ENCODE assay signal across 8 cellular contexts in genomic region chr9:136120119-136120393, GRCh38. TPM values are rescaled to one million over a fixed set of nuclear protein-coding genes. Genes with fewer than 3 reads are reported as not detected.
DNase-seq lines count a peak whose midpoint lies in the region; ATAC-seq lines count a peak whose summit lies in the region.

No MANE protein-coding gene starts in this region.

- H3K9ac ChIP-seq in BLaER1: peak overlapping the region; percentile 91

- no peaks in the 10 kb centered on the region for H4K20me1 ChIP-seq in BLaER1

- POLR2A ChIA-PET in naive thymus-derived CD8-positive, alpha-beta T cell (lab: Charles Lee): interaction anchor here (0.7 to 8.4 kb wide), 3 partner anchors 13 to 31 kb away, joined by 4 to 92 read pairs (median 55); partner anchors contain the start of gene NACC2

- no peak for ATAC-seq in central memory CD8-positive, alpha-beta T cell (replicated peaks; ENCODE audit: extremely low read depth, poor library complexity, severe bottlenecking)
- no peak for ATAC-seq in naive thymus-derived CD8-positive, alpha-beta T cell
- ATAC-seq in HG03095 (IDR thresholded peaks at IDR 0.05; ENCODE audit: unreplicated experiment): no peak
- no peak for ATAC-seq in GM19463 (IDR thresholded peaks at IDR 0.05; ENCODE audit: unreplicated experiment)

- H3K4me1 Mint-ChIP-seq in IgD-negative memory B cell: peaks cover 0 to 4% (median 2%) of the 10 kb centered on the region in 3 donors
- peaks cover 5% of the 10 kb centered on the region for H3K4me1 Mint-ChIP-seq in central memory CD8-positive, alpha-beta T cell
- H3K4me1 Mint-ChIP-seq in naive thymus-derived CD8-positive, alpha-beta T cell: peaks cover 2 to 22% (median 13%) of the 10 kb centered on the region in 4 donors

- DNase-seq in central memory CD8-positive, alpha-beta T cell (ENCODE audit: low spot score in 2 of 2): no peak
- DNase-seq in naive thymus-derived CD8-positive, alpha-beta T cell: no peak
- no peak for DNase-seq in effector CD4-positive, alpha-beta T cell
- DNase-seq in NCI-H774 (lab: John Stamatoyannopoulos, UW): no peak

- H3K36me3 ChIP-seq in BLaER1: peaks cover 23% of the 10 kb centered on the region

- peaks cover under 1% of the 10 kb centered on the region; the same call in 1 of the 2 replicates for H3K9me3 ChIP-seq in BLaER1

- peak overlapping the region; percentile 91 for H3K27ac ChIP-seq in BLaER1

- H3K4me1 ChIP-seq in BLaER1: peaks cover 36% of the 10 kb centered on the region

- H3K27me3 ChIP-seq in BLaER1: no peaks in the 10 kb centered on the region

- H3K9me3 Mint-ChIP-seq in IgD-negative memory B cell: no peaks in the 10 kb centered on the region
- H3K9me3 Mint-ChIP-seq in central memory CD8-positive, alpha-beta T cell: no peaks in the 10 kb centered on the region
- peaks cover 0 to 2% (median 0%) of the 10 kb centered on the region in 9 donors for H3K9me3 Mint-ChIP-seq in naive thymus-derived CD8-positive, alpha-beta T cell

- H3K27me3 Mint-ChIP-seq in IgD-negative memory B cell: no peaks in the 10 kb centered on the region
- H3K27me3 Mint-ChIP-seq in central memory CD8-positive, alpha-beta T cell: peaks cover 6% of the 10 kb centered on the region
- peaks cover 0 to 3% (median 2%) of the 10 kb centered on the region in 5 donors for H3K27me3 Mint-ChIP-seq in naive thymus-derived CD8-positive, alpha-beta T cell

- peak overlapping the region; percentile 99 for H3K4me2 ChIP-seq in BLaER1

- H3K27ac Mint-ChIP-seq in IgD-negative memory B cell: peak overlapping the region; percentile 81 to 97 (median 92)
- H3K27ac Mint-ChIP-seq in central memory CD8-positive, alpha-beta T cell (ENCODE audit: low read depth): no peak overlapping the region
- H3K27ac Mint-ChIP-seq in naive thymus-derived CD8-positive, alpha-beta T cell: peak overlapping the region in 6 of 10 donors; percentile 50 to 86 (median 80)

- H3K36me3 Mint-ChIP-seq in IgD-negative memory B cell: no peaks in the 10 kb centered on the region
- H3K36me3 Mint-ChIP-seq in central memory CD8-positive, alpha-beta T cell (ENCODE audit: insufficient read depth): peaks cover 14% of the 10 kb centered on the region
- H3K36me3 Mint-ChIP-seq in naive thymus-derived CD8-positive, alpha-beta T cell: no peaks in the 10 kb centered on the region

- peak overlapping the region; percentile 87 for H3K4me3 ChIP-seq in BLaER1

- peak overlapping the region; percentile 17 to 79 (median 72) for H3K4me3 Mint-ChIP-seq in IgD-negative memory B cell
- H3K4me3 Mint-ChIP-seq in central memory CD8-positive, alpha-beta T cell: peak overlapping the region; percentile 78
- H3K4me3 Mint-ChIP-seq in naive thymus-derived CD8-positive, alpha-beta T cell: peak overlapping the region; percentile 61 to 88 (median 67)

RNA-seq across cellular contexts. Expression of gene TMEM250, which starts 1.4 kb away (rescaled TPM):
- 30.3 TPM for polyA plus RNA-seq in IgD-negative memory B cell
- 10 to 100 TPM; 38.1 to 38.2 TPM for total RNA-seq in naive thymus-derived CD8-positive, alpha-beta T cell
- polyA plus RNA-seq in naive thymus-derived CD8-positive, alpha-beta T cell: 10 to 100 TPM; 39.1 to 51.7 (median 40.3) TPM

RNA-seq across cellular contexts. Expression of gene NACC2, which starts 25.0 kb away (rescaled TPM):
- polyA plus RNA-seq in IgD-negative memory B cell: 0.78 TPM
- total RNA-seq in naive thymus-derived CD8-positive, alpha-beta T cell: 10 to 100 TPM in 1 of 2 experiments, 1 to 10 TPM in 1; 9.5 to 10.4 TPM
- 1 to 10 TPM; 1.0 to 1.3 (median 1.3) TPM for polyA plus RNA-seq in naive thymus-derived CD8-positive, alpha-beta T cell
